1 cellular context compared by ENCODE assay signal in the genomic region with DNA sequence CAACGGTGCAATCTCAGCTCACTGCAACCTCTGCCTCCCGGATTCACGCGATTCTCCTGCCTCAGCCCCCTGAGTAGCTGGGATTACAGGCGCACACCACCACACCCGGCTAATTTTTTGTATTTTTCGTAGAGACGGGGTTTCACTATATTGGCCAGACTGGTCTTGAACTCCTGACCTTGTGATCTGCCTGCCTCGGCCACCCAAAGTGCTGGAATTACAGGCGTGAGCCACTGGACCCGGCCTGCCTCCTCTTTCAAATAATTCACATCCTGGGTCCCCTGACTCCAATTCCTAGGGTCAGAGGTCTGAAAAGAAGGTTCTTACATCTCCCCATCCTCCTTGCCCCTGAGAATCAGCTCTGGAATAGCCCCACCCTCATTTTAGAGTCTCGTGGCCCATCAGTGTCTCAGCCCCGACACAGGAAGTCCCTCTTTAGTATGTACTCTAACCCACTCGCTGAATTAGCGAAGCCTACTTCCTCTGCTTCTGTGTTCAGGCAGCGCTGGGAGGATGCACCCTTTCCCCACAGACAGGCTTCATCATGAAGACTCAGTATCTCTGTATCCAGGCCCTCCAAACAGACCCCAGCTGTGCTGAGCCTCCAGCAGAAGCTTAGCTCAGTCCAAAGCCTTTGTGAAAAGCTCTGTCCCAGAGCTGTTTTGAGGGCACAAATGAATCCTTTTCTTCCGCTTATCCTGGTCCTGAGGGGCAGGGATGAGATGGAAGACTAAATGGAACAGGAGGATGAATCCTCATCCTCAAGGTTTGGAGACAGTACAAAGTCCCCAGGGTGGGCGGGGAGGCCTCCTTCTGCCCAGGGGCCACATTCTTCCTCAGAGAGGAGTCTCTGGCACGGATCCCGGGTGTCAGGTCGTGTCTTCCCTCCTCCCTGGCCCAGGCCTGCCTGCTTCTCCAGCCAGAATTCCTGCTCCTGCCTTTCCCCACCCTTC.
TF ChIP-seq lines count a peak whose summit lies in the region.

No MANE protein-coding gene starts in this region.

TF ChIP-seq in GM12878, 131 proteins besides CTCF, POLR2A, EP300 and RAD21 (continued from another document):
- TF ChIP-seq POLR2AphosphoS2 (IDR thresholded peaks at IDR 0.05; ENCODE audit: low read depth, low read length) (peak; percentile 65; the same call in 1 of the 2 replicates), KLF5 (IDR thresholded peaks at IDR 0.05; ENCODE audit: partially characterized antibody) (peak; percentile 32), ZNF207 (IDR thresholded peaks at IDR 0.05; ENCODE audit: borderline replicate concordance) (no peak), MXI1 (IDR thresholded peaks at IDR 0.05; ENCODE audit: low read depth, low read length) (no peak), JUNB (IDR thresholded peaks at IDR 0.05) (no peak), CREB1 (IDR thresholded peaks at IDR 0.05; ENCODE audit: low read depth) (0 out of 2 replicates have a peak, but pooled peaks have one; percentile 1), SIN3A (IDR thresholded peaks at IDR 0.05; ENCODE audit: low read depth, low read length) (no peak), SMAD1 (IDR thresholded peaks at IDR 0.05; ENCODE audit: low read depth, partially characterized antibody) (peak; percentile 22), ZNF217 (IDR thresholded peaks at IDR 0.05) (peak; percentile 51; the same call in 1 of the 2 replicates), SRF (IDR thresholded peaks at IDR 0.05; ENCODE audit: low read depth in 2 of 2, low read length in 2 of 2) (peak; percentile 53 to 89; a peak in 3 of 4 replicates), RAD51 (IDR thresholded peaks at IDR 0.05) (peak; percentile 71), POU2F2 (IDR thresholded peaks at IDR 0.05; ENCODE audit: borderline replicate concordance, low read depth, low read length) (0 out of 3 replicates have a peak, but pooled peaks have one; percentile 43), TCF3 (IDR thresholded peaks at IDR 0.05; ENCODE audit: borderline replicate concordance, insufficient read depth, low read depth, low read length) (0 out of 2 replicates have a peak, but pooled peaks have one; percentile 11), SPI1 (IDR thresholded peaks at IDR 0.05; ENCODE audit: borderline replicate concordance, insufficient read depth, low read depth, low read length) (peak; percentile 75; the same call in 1 of the 2 replicates)
- TF ChIP-seq, protein P1, sequence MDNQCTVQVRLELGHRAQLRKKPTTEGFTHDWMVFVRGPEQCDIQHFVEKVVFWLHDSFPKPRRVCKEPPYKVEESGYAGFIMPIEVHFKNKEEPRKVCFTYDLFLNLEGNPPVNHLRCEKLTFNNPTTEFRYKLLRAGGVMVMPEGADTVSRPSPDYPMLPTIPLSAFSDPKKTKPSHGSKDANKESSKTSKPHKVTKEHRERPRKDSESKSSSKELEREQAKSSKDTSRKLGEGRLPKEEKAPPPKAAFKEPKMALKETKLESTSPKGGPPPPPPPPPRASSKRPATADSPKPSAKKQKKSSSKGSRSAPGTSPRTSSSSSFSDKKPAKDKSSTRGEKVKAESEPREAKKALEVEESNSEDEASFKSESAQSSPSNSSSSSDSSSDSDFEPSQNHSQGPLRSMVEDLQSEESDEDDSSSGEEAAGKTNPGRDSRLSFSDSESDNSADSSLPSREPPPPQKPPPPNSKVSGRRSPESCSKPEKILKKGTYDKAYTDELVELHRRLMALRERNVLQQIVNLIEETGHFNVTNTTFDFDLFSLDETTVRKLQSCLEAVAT (IDR thresholded peaks at IDR 0.05), result peak; percentile 18; the same call in 1 of the 2 replicates
- TF ChIP-seq, protein P2, sequence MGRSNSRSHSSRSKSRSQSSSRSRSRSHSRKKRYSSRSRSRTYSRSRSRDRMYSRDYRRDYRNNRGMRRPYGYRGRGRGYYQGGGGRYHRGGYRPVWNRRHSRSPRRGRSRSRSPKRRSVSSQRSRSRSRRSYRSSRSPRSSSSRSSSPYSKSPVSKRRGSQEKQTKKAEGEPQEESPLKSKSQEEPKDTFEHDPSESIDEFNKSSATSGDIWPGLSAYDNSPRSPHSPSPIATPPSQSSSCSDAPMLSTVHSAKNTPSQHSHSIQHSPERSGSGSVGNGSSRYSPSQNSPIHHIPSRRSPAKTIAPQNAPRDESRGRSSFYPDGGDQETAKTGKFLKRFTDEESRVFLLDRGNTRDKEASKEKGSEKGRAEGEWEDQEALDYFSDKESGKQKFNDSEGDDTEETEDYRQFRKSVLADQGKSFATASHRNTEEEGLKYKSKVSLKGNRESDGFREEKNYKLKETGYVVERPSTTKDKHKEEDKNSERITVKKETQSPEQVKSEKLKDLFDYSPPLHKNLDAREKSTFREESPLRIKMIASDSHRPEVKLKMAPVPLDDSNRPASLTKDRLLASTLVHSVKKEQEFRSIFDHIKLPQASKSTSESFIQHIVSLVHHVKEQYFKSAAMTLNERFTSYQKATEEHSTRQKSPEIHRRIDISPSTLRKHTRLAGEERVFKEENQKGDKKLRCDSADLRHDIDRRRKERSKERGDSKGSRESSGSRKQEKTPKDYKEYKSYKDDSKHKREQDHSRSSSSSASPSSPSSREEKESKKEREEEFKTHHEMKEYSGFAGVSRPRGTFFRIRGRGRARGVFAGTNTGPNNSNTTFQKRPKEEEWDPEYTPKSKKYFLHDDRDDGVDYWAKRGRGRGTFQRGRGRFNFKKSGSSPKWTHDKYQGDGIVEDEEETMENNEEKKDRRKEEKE (IDR thresholded peaks at IDR 0.05), result no peak
- TF ChIP-seq, protein P3, sequence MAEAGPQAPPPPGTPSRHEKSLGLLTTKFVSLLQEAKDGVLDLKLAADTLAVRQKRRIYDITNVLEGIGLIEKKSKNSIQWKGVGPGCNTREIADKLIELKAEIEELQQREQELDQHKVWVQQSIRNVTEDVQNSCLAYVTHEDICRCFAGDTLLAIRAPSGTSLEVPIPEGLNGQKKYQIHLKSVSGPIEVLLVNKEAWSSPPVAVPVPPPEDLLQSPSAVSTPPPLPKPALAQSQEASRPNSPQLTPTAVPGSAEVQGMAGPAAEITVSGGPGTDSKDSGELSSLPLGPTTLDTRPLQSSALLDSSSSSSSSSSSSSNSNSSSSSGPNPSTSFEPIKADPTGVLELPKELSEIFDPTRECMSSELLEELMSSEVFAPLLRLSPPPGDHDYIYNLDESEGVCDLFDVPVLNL (IDR thresholded peaks at IDR 0.05; ENCODE audit: low read depth, low read length), result no peak
